In the genomic region with DNA sequence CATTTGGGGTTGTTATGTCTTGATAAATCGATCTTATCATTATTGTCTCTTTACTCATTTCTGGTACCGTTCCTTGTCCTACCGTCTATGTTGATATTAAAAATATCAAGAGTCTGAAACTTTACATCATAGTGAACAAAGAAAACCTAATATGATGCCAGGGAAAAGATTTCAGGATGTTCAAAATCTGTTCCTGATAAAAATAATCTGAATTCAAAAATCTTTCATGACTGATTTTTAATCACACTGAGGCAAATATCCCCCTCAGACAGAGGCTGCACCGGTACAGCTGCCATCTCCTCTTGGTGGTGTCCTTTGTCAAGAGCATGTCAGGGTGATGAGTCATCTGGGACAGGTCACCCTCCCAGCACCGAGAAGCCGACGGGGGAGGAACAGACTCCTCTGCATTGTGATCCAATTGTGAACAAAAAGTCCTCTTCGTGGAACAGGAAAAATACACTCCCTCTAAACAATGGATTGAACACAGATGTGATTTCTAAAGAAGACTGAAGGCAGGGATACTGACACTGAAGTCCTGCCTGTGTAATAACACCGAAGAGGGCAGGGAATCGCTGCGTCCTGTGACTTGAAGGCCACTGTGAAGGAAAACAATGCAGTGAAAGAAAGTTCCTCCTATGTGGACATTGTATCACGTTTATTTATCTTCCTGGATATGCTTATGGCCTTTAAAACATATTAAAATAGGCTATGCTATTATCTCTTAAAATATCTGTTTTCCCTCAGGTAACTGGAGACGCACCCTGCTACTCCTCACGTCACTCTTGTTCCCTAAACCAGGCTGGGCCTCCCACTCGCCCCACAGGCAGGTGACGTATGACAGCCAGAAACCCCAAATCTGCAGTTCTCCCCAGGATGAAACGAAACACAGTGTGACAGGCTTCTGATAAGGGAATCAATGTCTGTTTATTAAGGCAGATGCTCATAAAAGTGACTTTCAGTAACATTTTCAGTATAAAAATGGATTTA, we compare ENCODE assay signal across 9 cellular contexts. TPM values are rescaled to one million over a fixed set of nuclear protein-coding genes. Genes with fewer than 3 reads are reported as not detected.
DNase-seq lines count a peak whose midpoint lies in the region; ATAC-seq and TF ChIP-seq lines count a peak whose summit lies in the region.
"Had no signal": no experiment of that assay in that cellular context is flagged by ENCODE, and none has a peak within 500 bp of the region (broad histone marks: within the 10 kb centered on the region; RNA-seq: fewer than 3 reads in every experiment).

No MANE protein-coding gene starts in this region.

- H3K9me3 Mint-ChIP-seq in activated CD8-positive, alpha-beta memory T cell treated with anti-CD3 and anti-CD28 coated beads, Interleukin-2, amount 10 ng/mL, durations not matched to agents 7 days and 5 days (ENCODE audit: low read depth), result no peaks in the 10 kb centered on the region
- H3K9me3 Mint-ChIP-seq: CD4-positive, CD25-positive, alpha-beta regulatory T cell had no signal

- H3K9me3 ChIP-seq in WERI-Rb-1 (ENCODE audit: severe bottlenecking), result no peaks in the 10 kb centered on the region
- H3K9me3 ChIP-seq in hepatocyte (ENCODE audit: low read depth), result no peaks in the 10 kb centered on the region
- no peaks in the 10 kb centered on the region for H3K9me3 ChIP-seq in skeletal muscle tissue (ENCODE audit: control insufficient read depth in 3 of 3, low read length in 3 of 3)

- H3K4me3 Mint-ChIP-seq in activated CD8-positive, alpha-beta memory T cell treated with anti-CD3 and anti-CD28 coated beads, Interleukin-2, amount 10 ng/mL, durations not matched to agents 7 days and 5 days, result no peak overlapping the region

- H3K27me3 ChIP-seq in WERI-Rb-1 (ENCODE audit: insufficient read depth, low read depth, severe bottlenecking) (no peaks in the 10 kb centered on the region), hepatocyte (no peaks in the 10 kb centered on the region), skeletal muscle tissue (ENCODE audit: control insufficient read depth in 3 of 3, insufficient read depth in 3 of 3, low read length in 3 of 3) (no peaks in the 10 kb centered on the region)

- H3K27ac Mint-ChIP-seq in activated CD8-positive, alpha-beta memory T cell treated with anti-CD3 and anti-CD28 coated beads, Interleukin-2, amount 10 ng/mL, durations not matched to agents 7 days and 5 days, result no peak overlapping the region

- DNase-seq in activated CD8-positive, alpha-beta memory T cell treated with anti-CD3 and anti-CD28 coated beads, Interleukin-2, amount 10 ng/mL, durations not matched to agents 7 days and 5 days, result peak; percentile 40
- DNase-seq in activated CD8-positive, alpha-beta memory T cell treated with anti-CD3 and anti-CD28 coated beads, Interleukin-2, amount 50 U/mL, for 4 hours, result no peak
- DNase-seq in WERI-Rb-1 (peak; percentile 64), hepatocyte (ENCODE audit: low spot score) (peak; percentile 76), NCI-H446 treated with DMSO at 0.1 percent for 48 hours (lab: John Stamatoyannopoulos, UW) (no peak)
- DNase-seq: CD4-positive, CD25-positive, alpha-beta regulatory T cell had no signal

- 48% methylated on average over 17 of the region's 17 CpGs for WGBS in hepatocyte (ENCODE audit: low lambda C conversion rate, missing lambda C conversion rate)

- peaks cover 6% of the 10 kb centered on the region for H3K36me3 Mint-ChIP-seq in activated CD8-positive, alpha-beta memory T cell treated with anti-CD3 and anti-CD28 coated beads, Interleukin-2, amount 10 ng/mL, durations not matched to agents 7 days and 5 days

- TF ChIP-seq CTCF in WERI-Rb-1 (IDR thresholded peaks at IDR 0.05; ENCODE audit: low read depth, low read length) (no peak), hepatocyte (IDR thresholded peaks at IDR 0.05; ENCODE audit: poor library complexity) (no peak)

- no peaks in the 10 kb centered on the region for H3K79me2 ChIP-seq in hepatocyte

- no peaks in the 10 kb centered on the region for H4K20me1 ChIP-seq in hepatocyte (ENCODE audit: insufficient read depth, poor library complexity, severe bottlenecking)

- H3K4me3 ChIP-seq in WERI-Rb-1 (ENCODE audit: low read depth, low read length) (no peak overlapping the region), hepatocyte (no peak overlapping the region), skeletal muscle tissue (ENCODE audit: low read length in 3 of 3) (peak overlapping the region in 1 of 3 donors; percentile 25)

- H3K27ac ChIP-seq in WERI-Rb-1, result no peak overlapping the region
- H3K27ac ChIP-seq in hepatocyte, result peak overlapping the region; percentile 90
- peak overlapping the region; percentile 80 for H3K27ac ChIP-seq in skeletal muscle tissue (ENCODE audit: low read depth, low read length)

- H3K27me3 Mint-ChIP-seq in activated CD8-positive, alpha-beta memory T cell treated with anti-CD3 and anti-CD28 coated beads, Interleukin-2, amount 10 ng/mL, durations not matched to agents 7 days and 5 days, result no peaks in the 10 kb centered on the region
- H3K27me3 Mint-ChIP-seq: CD4-positive, CD25-positive, alpha-beta regulatory T cell had no signal

- no peak for ATAC-seq in activated CD8-positive, alpha-beta memory T cell treated with anti-CD3 and anti-CD28 coated beads, Interleukin-2, amount 10 ng/mL, durations not matched to agents 7 days and 5 days
- ATAC-seq in HG03439 (IDR thresholded peaks at IDR 0.05; ENCODE audit: unreplicated experiment) (no peak), HG03175 (IDR thresholded peaks at IDR 0.05; ENCODE audit: unreplicated experiment) (no peak)

- peak overlapping the region; percentile 50 for H3K4me2 ChIP-seq in hepatocyte

- H3K9me2 ChIP-seq in hepatocyte (replicated peaks; ENCODE audit: insufficient read depth), result no peaks in the 10 kb centered on the region

- peak overlapping the region; percentile 12 to 55 (median 51) for H3K9ac ChIP-seq in skeletal muscle tissue (ENCODE audit: low read depth in 1 of 3, low read length in 3 of 3)

- H3K4me1 ChIP-seq in hepatocyte (ENCODE audit: insufficient read depth) (peaks cover 16% of the 10 kb centered on the region), skeletal muscle tissue (ENCODE audit: control insufficient read depth in 3 of 3, insufficient read depth in 3 of 3, low read length in 3 of 3) (peaks cover 10 to 40% (median 37%) of the 10 kb centered on the region in 3 donors)

- peaks cover 16% of the 10 kb centered on the region for H3K4me1 Mint-ChIP-seq in activated CD8-positive, alpha-beta memory T cell treated with anti-CD3 and anti-CD28 coated beads, Interleukin-2, amount 10 ng/mL, durations not matched to agents 7 days and 5 days

- CTCF ChIA-PET in activated CD8-positive, alpha-beta memory T cell treated with anti-CD3 and anti-CD28 coated beads, Interleukin-2, amount 10 ng/mL, durations not matched to agents 7 days and 5 days (lab: Charles Lee), result interaction anchor here (1.0 kb wide), 1 partner anchor 45 kb away, joined by 3 read pairs; no protein-coding TSS in a partner anchor

- no peak overlapping the region for H2AFZ ChIP-seq in hepatocyte

- peaks cover 33% of the 10 kb centered on the region for H3K36me3 ChIP-seq in WERI-Rb-1
- H3K36me3 ChIP-seq in hepatocyte (replicated peaks; ENCODE audit: insufficient read depth, low read depth), result no peaks in the 10 kb centered on the region
- H3K36me3 ChIP-seq in skeletal muscle tissue (ENCODE audit: control insufficient read depth in 3 of 3, insufficient read depth in 3 of 3, low read length in 3 of 3), result peaks cover 12 to 25% (median 23%) of the 10 kb centered on the region in 3 donors

RNA-seq across cellular contexts. Expression of a gene that starts 4.3 kb away (rescaled TPM):
- 1 to 10 TPM; 4.2 to 4.8 TPM for total RNA-seq in activated CD8-positive, alpha-beta memory T cell treated with anti-CD3 and anti-CD28 coated beads, Interleukin-2, amount 10 ng/mL, durations not matched to agents 7 days and 5 days
- total RNA-seq in hepatocyte (8.3 and 10.1 TPM in 2 replicates), skeletal muscle tissue (1.6 TPM)
- polyA plus RNA-seq in hepatocyte, result 24.2 and 29.9 TPM in 2 replicates

RNA-seq across cellular contexts. Expression of a gene that starts 33.1 kb away (rescaled TPM):
- total RNA-seq in activated CD8-positive, alpha-beta memory T cell treated with anti-CD3 and anti-CD28 coated beads, Interleukin-2, amount 10 ng/mL, durations not matched to agents 7 days and 5 days, result not detected
- total RNA-seq in hepatocyte (25.8 and 27.5 TPM in 2 replicates), skeletal muscle tissue (0.52 TPM)
- polyA plus RNA-seq in hepatocyte, result 60.9 and 76.8 TPM in 2 replicates
- total RNA-seq: CD4-positive, CD25-positive, alpha-beta regulatory T cell had no signal

RNA-seq across cellular contexts. Expression of a gene that starts 40.1 kb away (rescaled TPM):
- total RNA-seq in activated CD8-positive, alpha-beta memory T cell treated with anti-CD3 and anti-CD28 coated beads, Interleukin-2, amount 10 ng/mL, durations not matched to agents 7 days and 5 days, result 10 to 100 TPM; 44.9 to 49.5 TPM
- 122 and 146 TPM in 2 replicates for total RNA-seq in hepatocyte
- polyA plus RNA-seq in hepatocyte, result 131 TPM in 2 replicates
- 14.1 TPM for total RNA-seq in skeletal muscle tissue

Comparison
In these comparisons a context has a peak if more than half of its experiments do, and no peak if none do; other contexts are left out.
1. DNase-seq: peak in activated CD8-positive, alpha-beta memory T cell treated with anti-CD3 and anti-CD28 coated beads, Interleukin-2, amount 10 ng/mL, durations not matched to agents 7 days and 5 days (single experiment), WERI-Rb-1 (single experiment) and hepatocyte (single experiment); none in activated CD8-positive, alpha-beta memory T cell treated with anti-CD3 and anti-CD28 coated beads, Interleukin-2, amount 50 U/mL, for 4 hours (single experiment) and NCI-H446 treated with DMSO at 0.1 percent for 48 hours (single experiment).
2. RNA of a gene that starts 33.1 kb away (total RNA-seq): 25.8 to 27.5 TPM in hepatocyte; 0.52 TPM in skeletal muscle tissue (single experiment) and not detected in activated CD8-positive, alpha-beta memory T cell treated with anti-CD3 and anti-CD28 coated beads, Interleukin-2, amount 10 ng/mL, durations not matched to agents 7 days and 5 days; every median in the first group is over 10 times any median in the second.